In the genomic region with DNA sequence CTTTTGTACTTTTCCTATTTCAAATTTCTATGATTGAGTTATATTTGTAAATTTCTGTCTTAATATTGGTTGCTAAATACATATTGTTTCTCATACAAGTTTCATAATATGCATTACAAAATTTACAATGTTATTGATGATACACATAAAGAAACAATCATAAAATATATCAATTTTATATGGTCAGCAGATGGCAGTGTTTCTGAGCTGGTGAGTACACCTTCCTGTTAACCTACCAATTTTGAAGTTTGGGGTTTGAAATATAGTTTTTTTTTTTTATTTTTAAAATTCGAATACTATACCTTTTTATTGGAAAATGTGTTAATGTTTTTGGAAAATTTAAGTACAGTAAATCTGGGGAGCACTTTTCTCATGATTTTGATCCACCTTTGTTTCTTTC, we compare ENCODE assay signal across 2 cellular contexts.
TF ChIP-seq lines count a peak whose summit lies in the region.

No MANE protein-coding gene starts in this region.

TF ChIP-seq in Ishikawa, 13 proteins besides CTCF, POLR2A, EP300 and RAD21 (continued from another document):
- TF ChIP-seq FOXM1 (IDR thresholded peaks at IDR 0.05; ENCODE audit: borderline replicate concordance, low read depth) (no peak), CREB1 (IDR thresholded peaks at IDR 0.05; ENCODE audit: low read depth) (no peak), YY1 (IDR thresholded peaks at IDR 0.05; ENCODE audit: low read depth) (no peak), TCF12 (IDR thresholded peaks at IDR 0.05; ENCODE audit: low read depth) (no peak)
- TF ChIP-seq, protein P1, sequence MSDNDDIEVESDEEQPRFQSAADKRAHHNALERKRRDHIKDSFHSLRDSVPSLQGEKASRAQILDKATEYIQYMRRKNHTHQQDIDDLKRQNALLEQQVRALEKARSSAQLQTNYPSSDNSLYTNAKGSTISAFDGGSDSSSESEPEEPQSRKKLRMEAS (IDR thresholded peaks at IDR 0.05): no peak

TF ChIP-seq in HepG2, 621 proteins besides CTCF, POLR2A, EP300 and RAD21 (continued from another document):
- no peak for TF ChIP-seq NFYB (CRISPR knock-in tag; IDR thresholded peaks at IDR 0.05)
- no peak for TF ChIP-seq SUZ12 (IDR thresholded peaks at IDR 0.05; ENCODE audit: low read depth, low read length)
- TF ChIP-seq, protein P2, sequence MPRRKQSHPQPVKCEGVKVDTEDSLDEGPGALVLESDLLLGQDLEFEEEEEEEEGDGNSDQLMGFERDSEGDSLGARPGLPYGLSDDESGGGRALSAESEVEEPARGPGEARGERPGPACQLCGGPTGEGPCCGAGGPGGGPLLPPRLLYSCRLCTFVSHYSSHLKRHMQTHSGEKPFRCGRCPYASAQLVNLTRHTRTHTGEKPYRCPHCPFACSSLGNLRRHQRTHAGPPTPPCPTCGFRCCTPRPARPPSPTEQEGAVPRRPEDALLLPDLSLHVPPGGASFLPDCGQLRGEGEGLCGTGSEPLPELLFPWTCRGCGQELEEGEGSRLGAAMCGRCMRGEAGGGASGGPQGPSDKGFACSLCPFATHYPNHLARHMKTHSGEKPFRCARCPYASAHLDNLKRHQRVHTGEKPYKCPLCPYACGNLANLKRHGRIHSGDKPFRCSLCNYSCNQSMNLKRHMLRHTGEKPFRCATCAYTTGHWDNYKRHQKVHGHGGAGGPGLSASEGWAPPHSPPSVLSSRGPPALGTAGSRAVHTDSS (CRISPR knock-in tag; conservative IDR thresholded peaks at IDR 0.05): no peak
- TF ChIP-seq HMG20B (CRISPR knock-in tag; conservative IDR thresholded peaks at IDR 0.05): no peak
- no peak for TF ChIP-seq ZNF629 (CRISPR knock-in tag; conservative IDR thresholded peaks at IDR 0.05)
